In genomic region chr18:6210349-6211173, GRCh38 we compare ENCODE assay signal across 1 cellular context.
TF ChIP-seq lines count a peak whose summit lies in the region.

No MANE protein-coding gene starts in this region.

TF ChIP-seq in HepG2, 621 proteins besides CTCF, POLR2A, EP300 and RAD21 (continued from another document and continues in another):
- TF ChIP-seq HNF4G (IDR thresholded peaks at IDR 0.05; ENCODE audit: borderline replicate concordance, low read depth, low read length) (peak; percentile 71; the same call in 1 of the 2 replicates), HNF4G (CRISPR knock-in tag; IDR thresholded peaks at IDR 0.05; ENCODE audit: borderline replicate concordance, low read depth) (peak; percentile 37; the same call in 1 of the 2 replicates), PAX8 (CRISPR knock-in tag; IDR thresholded peaks at IDR 0.05; ENCODE audit: borderline replicate concordance) (no peak), KLF15 (CRISPR knock-in tag; IDR thresholded peaks at IDR 0.05; ENCODE audit: borderline replicate concordance) (no peak), MLLT10 (CRISPR knock-in tag; IDR thresholded peaks at IDR 0.05) (no peak), PPARG (CRISPR knock-in tag; conservative IDR thresholded peaks at IDR 0.05) (no peak), SAP130 (CRISPR knock-in tag; IDR thresholded peaks at IDR 0.05; ENCODE audit: low read depth) (peak; percentile 12; the same call in 1 of the 2 replicates), TERF1 (CRISPR knock-in tag; IDR thresholded peaks at IDR 0.05) (no peak), POLR2AphosphoS2 (IDR thresholded peaks at IDR 0.05; ENCODE audit: low read depth, low read length) (no peak), KMT2B (CRISPR knock-in tag; IDR thresholded peaks at IDR 0.05) (no peak), KDM6A (CRISPR knock-in tag; IDR thresholded peaks at IDR 0.05; ENCODE audit: low read depth) (0 out of 2 replicates have a peak, but pooled peaks have one; percentile 43), ZNF678 (CRISPR knock-in tag; IDR thresholded peaks at IDR 0.05) (no peak), REXO4 (CRISPR knock-in tag; IDR thresholded peaks at IDR 0.05; ENCODE audit: borderline replicate concordance) (no peak), AKNA (CRISPR knock-in tag; IDR thresholded peaks at IDR 0.05; ENCODE audit: borderline replicate concordance) (no peak), NFAT5 (CRISPR knock-in tag; IDR thresholded peaks at IDR 0.05) (no peak), ZHX2 (IDR thresholded peaks at IDR 0.05; ENCODE audit: low read depth) (no peak), ZHX2 (CRISPR knock-in tag; IDR thresholded peaks at IDR 0.05; ENCODE audit: borderline replicate concordance) (no peak), SP5 (CRISPR knock-in tag; IDR thresholded peaks at IDR 0.05; ENCODE audit: borderline replicate concordance, low read depth) (no peak), FOXA1 (IDR thresholded peaks at IDR 0.05) (no peak), FOXA1 (CRISPR knock-in tag; IDR thresholded peaks at IDR 0.05) (peak; percentile 70), ZNF431 (CRISPR knock-in tag; IDR thresholded peaks at IDR 0.05; ENCODE audit: borderline replicate concordance, low read depth) (no peak), POGK (CRISPR knock-in tag; conservative IDR thresholded peaks at IDR 0.05) (no peak), MATR3 (CRISPR knock-in tag; IDR thresholded peaks at IDR 0.05) (no peak), SMARCC2 (IDR thresholded peaks at IDR 0.05) (no peak), BATF2 (CRISPR knock-in tag; IDR thresholded peaks at IDR 0.05) (no peak), NPAS2 (CRISPR knock-in tag; IDR thresholded peaks at IDR 0.05; ENCODE audit: borderline replicate concordance) (no peak), ZNF335 (CRISPR knock-in tag; IDR thresholded peaks at IDR 0.05) (no peak), BRF2 (CRISPR knock-in tag; IDR thresholded peaks at IDR 0.05) (no peak), ZNF549 (CRISPR knock-in tag; IDR thresholded peaks at IDR 0.05) (no peak), BCLAF1 (IDR thresholded peaks at IDR 0.05) (no peak), PLSCR1 (CRISPR knock-in tag; IDR thresholded peaks at IDR 0.05; ENCODE audit: borderline replicate concordance) (no peak)
